Comparison of ENCODE assay signal across 35 cellular contexts in genomic region chr5:134803821-134804220, GRCh38.
"Had no signal": no experiment of that assay in that cellular context is flagged by ENCODE, and none has a peak within 500 bp of the region (broad histone marks: within the 10 kb centered on the region; RNA-seq: fewer than 3 reads in every experiment).

No MANE protein-coding gene starts in this region.

- H3K4me1 Mint-ChIP-seq: activated B cell treated with CpG ODN at 0.5 μM for 24 hours; activated CD4-positive, alpha-beta T cell treated with anti-CD3 and anti-CD28 coated beads, Interleukin-2, amount 10 ng/mL, durations not matched to agents 24 days and 14 days; activated naive CD8-positive, alpha-beta T cell treated with anti-CD3 and anti-CD28 coated beads for 36 hours; activated T-helper 17 cell treated with anti-CD3 and anti-CD28 coated beads, Interleukin-2, amount 50 U/mL, for 72 hours; central memory CD8-positive, alpha-beta T cell had no signal

- H3K4me3 Mint-ChIP-seq: activated B cell treated with CpG ODN at 0.5 μM for 24 hours; activated CD4-positive, alpha-beta memory T cell treated with anti-CD3 and anti-CD28 coated beads for 36 hours; activated CD4-positive, alpha-beta T cell treated with anti-CD3 and anti-CD28 coated beads, Interleukin-2, amount 10 ng/mL, durations not matched to agents 24 days and 14 days; activated CD8-positive, alpha-beta T cell treated with anti-CD3 and anti-CD28 coated beads for 36 hours; activated naive CD4-positive, alpha-beta T cell treated with anti-CD3 and anti-CD28 coated beads for 36 hours; activated naive CD8-positive, alpha-beta T cell treated with anti-CD3 and anti-CD28 coated beads for 36 hours; activated T-cell treated with anti-CD3 and anti-CD28 coated beads, Interleukin-2, amount 50 U/mL, for 4 hours; activated T-cell treated with anti-CD3 and anti-CD28 coated beads, Interleukin-2, amount 50 U/mL, for 72 hours; activated T-helper 1 cell treated with anti-CD3 and anti-CD28 coated beads, Interleukin-12 subunit alpha, Interleukin-12 subunit beta, Interleukin-2, Interleukin-4 antibody, amounts not matched to agents 30 ng/mL and 10 ng/mL and 1 ng/mL, durations not matched to agents 14 hours and 24 hours and 36 hours; activated T-helper 17 cell treated with anti-CD3 and anti-CD28 coated beads, Interleukin-2, amount 50 U/mL, for 72 hours; central memory CD8-positive, alpha-beta T cell; T-helper 1 cell treated with Interleukin-12 subunit alpha and Interleukin-12 subunit beta and Interleukin-4 antibody, amounts not matched to agents 30 μg/mL and 1 μg/mL, for 36 hours had no signal

- H3K4me3 ChIP-seq: adrenal gland, body of pancreas, breast epithelium had no signal

- H3K4me1 ChIP-seq: adrenal gland, body of pancreas, breast epithelium had no signal

- H3K9me3 Mint-ChIP-seq: activated B cell treated with CpG ODN at 0.5 μM for 24 hours; activated CD4-positive, alpha-beta memory T cell treated with anti-CD3 and anti-CD28 coated beads for 36 hours; activated CD4-positive, alpha-beta T cell treated with anti-CD3 and anti-CD28 coated beads, Interleukin-2, amount 10 ng/mL, durations not matched to agents 24 days and 14 days; activated CD8-positive, alpha-beta T cell treated with anti-CD3 and anti-CD28 coated beads for 36 hours; activated naive CD4-positive, alpha-beta T cell treated with anti-CD3 and anti-CD28 coated beads for 36 hours; activated naive CD4-positive, alpha-beta T cell treated with anti-CD3 and anti-CD28 coated beads, Interleukin-2, amount 50 U/mL, for 72 hours; activated naive CD8-positive, alpha-beta T cell treated with anti-CD3 and anti-CD28 coated beads for 36 hours; activated T-cell treated with anti-CD3 and anti-CD28 coated beads, Interleukin-2, amount 50 U/mL, for 4 hours; activated T-cell treated with anti-CD3 and anti-CD28 coated beads, Interleukin-2, amount 50 U/mL, for 72 hours; activated T-helper 1 cell treated with anti-CD3 and anti-CD28 coated beads, Interleukin-12 subunit alpha, Interleukin-12 subunit beta, Interleukin-2, Interleukin-4 antibody, amounts not matched to agents 30 ng/mL and 10 ng/mL and 1 ng/mL, durations not matched to agents 14 hours and 24 hours and 36 hours; activated T-helper 17 cell treated with anti-CD3 and anti-CD28 coated beads, Interleukin-2, amount 50 U/mL, for 72 hours; central memory CD8-positive, alpha-beta T cell; T-helper 1 cell treated with Interleukin-12 subunit alpha and Interleukin-12 subunit beta and Interleukin-4 antibody, amounts not matched to agents 30 μg/mL and 1 μg/mL, for 36 hours had no signal

- H3K27me3 Mint-ChIP-seq: activated B cell treated with CpG ODN at 0.5 μM for 24 hours; activated CD4-positive, alpha-beta memory T cell treated with anti-CD3 and anti-CD28 coated beads for 36 hours; activated CD4-positive, alpha-beta T cell treated with anti-CD3 and anti-CD28 coated beads, Interleukin-2, amount 10 ng/mL, durations not matched to agents 24 days and 14 days; activated CD8-positive, alpha-beta T cell treated with anti-CD3 and anti-CD28 coated beads for 36 hours; activated naive CD8-positive, alpha-beta T cell treated with anti-CD3 and anti-CD28 coated beads for 36 hours; activated T-helper 17 cell treated with anti-CD3 and anti-CD28 coated beads, Interleukin-2, amount 50 U/mL, for 72 hours; central memory CD8-positive, alpha-beta T cell had no signal

- H3K27ac ChIP-seq: adrenal gland, body of pancreas, brain microvascular endothelial cell, breast epithelium, VCaP had no signal

- H3K27me3 ChIP-seq: adrenal gland, body of pancreas, brain microvascular endothelial cell, breast epithelium had no signal

- H3K36me3 Mint-ChIP-seq: activated naive CD4-positive, alpha-beta T cell treated with anti-CD3 and anti-CD28 coated beads, Interleukin-2, amount 50 U/mL, for 72 hours had no signal

- H3K27ac Mint-ChIP-seq: activated B cell treated with CpG ODN at 0.5 μM for 24 hours; activated CD4-positive, alpha-beta memory T cell treated with anti-CD3 and anti-CD28 coated beads for 36 hours; activated CD4-positive, alpha-beta T cell treated with anti-CD3 and anti-CD28 coated beads, Interleukin-2, amount 10 ng/mL, durations not matched to agents 24 days and 14 days; activated CD8-positive, alpha-beta T cell treated with anti-CD3 and anti-CD28 coated beads for 36 hours; activated naive CD4-positive, alpha-beta T cell treated with anti-CD3 and anti-CD28 coated beads for 36 hours; activated naive CD8-positive, alpha-beta T cell treated with anti-CD3 and anti-CD28 coated beads for 36 hours; activated T-helper 1 cell treated with anti-CD3 and anti-CD28 coated beads, Interleukin-12 subunit alpha, Interleukin-12 subunit beta, Interleukin-2, Interleukin-4 antibody, amounts not matched to agents 30 ng/mL and 10 ng/mL and 1 ng/mL, durations not matched to agents 14 hours and 24 hours and 36 hours; activated T-helper 17 cell treated with anti-CD3 and anti-CD28 coated beads, Interleukin-2, amount 50 U/mL, for 72 hours; T-helper 1 cell treated with Interleukin-12 subunit alpha and Interleukin-12 subunit beta and Interleukin-4 antibody, amounts not matched to agents 30 μg/mL and 1 μg/mL, for 36 hours had no signal

- DNase-seq: activated B cell treated with CpG ODN at 0.5 μM for 24 hours; activated CD4-positive, alpha-beta memory T cell treated with anti-CD3 and anti-CD28 coated beads for 36 hours; activated CD4-positive, alpha-beta T cell treated with anti-CD3 and anti-CD28 coated beads for 4 hours; activated CD4-positive, alpha-beta T cell treated with anti-CD3 and anti-CD28 coated beads, Interleukin-2, amount 10 ng/mL, durations not matched to agents 24 days and 14 days; activated CD4-positive, alpha-beta T cell treated with anti-CD3 and anti-CD28 coated beads, Interleukin-2, amount 50 U/mL, for 1 hour; activated CD4-positive, alpha-beta T cell treated with anti-CD3 and anti-CD28 coated beads, Interleukin-2, amount 50 U/mL, for 4 hours; activated CD4-positive, CD25-positive, alpha-beta regulatory T cell treated with anti-CD3 and anti-CD28 coated beads, Interleukin-2, amount 50 U/mL, for 72 hours; activated CD8-positive, alpha-beta memory T cell treated with anti-CD3 and anti-CD28 coated beads, Interleukin-2, amount 50 U/mL, for 4 hours; activated CD8-positive, alpha-beta T cell treated with anti-CD3 and anti-CD28 coated beads for 36 hours; activated effector memory CD4-positive, alpha-beta T cell treated with anti-CD3 and anti-CD28 coated beads, Interleukin-2, amount 50 U/mL, for 16 hours; activated gamma-delta T cell treated with Interleukin-2 at 50 U/mL for 16 hours; activated naive CD4-positive, alpha-beta T cell; activated naive CD4-positive, alpha-beta T cell treated with anti-CD3 and anti-CD28 coated beads for 36 hours; activated naive CD4-positive, alpha-beta T cell treated with anti-CD3 and anti-CD28 coated beads, Interleukin-2, amount 50 U/mL, for 16 hours; activated naive CD8-positive, alpha-beta T cell treated with anti-CD3 and anti-CD28 coated beads for 36 hours; activated T-cell treated with anti-CD3 and anti-CD28 coated beads for 4 hours; activated T-cell treated with anti-CD3 and anti-CD28 coated beads, Interleukin-2, amount 50 U/mL, for 4 hours; activated T-cell treated with anti-CD3 and anti-CD28 coated beads, Interleukin-2, amount 50 U/mL, for 72 hours; adrenal gland; amniotic stem cell; aorta; body of pancreas; brain microvascular endothelial cell; cerebellar nuclear complex; T-helper 1 cell; T1000 had no signal

- FAIRE-seq: astrocyte, TTC549 had no signal

- ATAC-seq: activated CD8-positive, alpha-beta T cell treated with anti-CD3 and anti-CD28 coated beads for 36 hours; activated naive CD4-positive, alpha-beta T cell treated with anti-CD3 and anti-CD28 coated beads, Interleukin-2, amount 50 U/mL, for 72 hours; activated T-cell treated with anti-CD3 and anti-CD28 coated beads, Interleukin-2, amount 50 U/mL, for 4 hours; activated T-cell treated with anti-CD3 and anti-CD28 coated beads, Interleukin-2, amount 50 U/mL, for 72 hours; activated T-helper 17 cell treated with anti-CD3 and anti-CD28 coated beads, Interleukin-2, amount 50 U/mL, for 72 hours; body of pancreas had no signal
